In genomic region chr10:31947144-31947926, GRCh38 we compare ENCODE assay signal across 8 cellular contexts. TPM values are rescaled to one million over a fixed set of nuclear protein-coding genes. Genes with fewer than 3 reads are reported as not detected.
A peak's percentile ranks its signal among the peaks of the same experiment; 100 is the strongest.
DNase-seq lines count a peak whose midpoint lies in the region; ATAC-seq and TF ChIP-seq lines count a peak whose summit lies in the region.

No MANE protein-coding gene starts in this region.

- DNase-seq in AG20443 (ENCODE audit: low spot score) (peak; percentile 82), M059J (ENCODE audit: low read depth) (peak; percentile 73), iPS-NIHi11 (ENCODE audit: low spot score) (peak; percentile 38), testis (no peak)
- DNase-seq in activated naive CD4-positive, alpha-beta T cell (lab: John Stamatoyannopoulos, UW) = no peak

- TF ChIP-seq CTCF in WI38 (IDR thresholded peaks at IDR 0.05; ENCODE audit: low read depth, low read length) (no peak), testis (IDR thresholded peaks at IDR 0.05) (peak in 2 of 3 experiments; percentile 20 to 26)

- H3K27ac ChIP-seq in testis = no peak overlapping the region

- no peaks in the 10 kb centered on the region for H3K4me1 ChIP-seq in testis

- WGBS in testis, 2 donors = 63 to 69% methylated on average over 7 of the region's 7 CpGs

- TF ChIP-seq POLR2A in testis (IDR thresholded peaks at IDR 0.05) = no peak

- no peaks in the 10 kb centered on the region for H3K36me3 ChIP-seq in testis (ENCODE audit: low read depth, missing control alignments)

- peak overlapping the region; percentile 7; the same call in 1 of the 2 replicates for H3K4me3 ChIP-seq in WI38 (ENCODE audit: low read depth, low read length)
- H3K4me3 ChIP-seq in testis = no peak overlapping the region

- ATAC-seq in HG03442 (IDR thresholded peaks at IDR 0.05; ENCODE audit: unreplicated experiment) = no peak
- no peak for ATAC-seq in HG02610 (IDR thresholded peaks at IDR 0.05; ENCODE audit: unreplicated experiment)

- H3K27me3 ChIP-seq in testis = no peaks in the 10 kb centered on the region

- H3K9me3 ChIP-seq in testis = no peaks in the 10 kb centered on the region

- intact Hi-C loops in testis (cut with DNase I; ENCODE audit: low total_unique reads) = no loop called here

RNA-seq across cellular contexts. Expression of gene ARHGAP12, which starts 18.7 kb away (rescaled TPM):
- 16.5 and 17.4 TPM in 2 replicates for total RNA-seq in M059J (2014; rRNA removed; shearing (Covaris generic))
- 10 to 100 TPM; 33.1 to 36.1 TPM for total RNA-seq in testis
- polyA plus RNA-seq in testis (ENCODE audit: insufficient read depth, low read depth, low replicate concordance) = 11.7 TPM

Comparison
In these comparisons a context has a peak if more than half of its experiments do, and no peak if none do; other contexts are left out.
1. DNase-seq: peak in AG20443 (single experiment), M059J (single experiment) and iPS-NIHi11 (single experiment); none in testis (single experiment) and activated naive CD4-positive, alpha-beta T cell (0 of 4).